ENCODE assay signal across 1 cellular context in the genomic region with DNA sequence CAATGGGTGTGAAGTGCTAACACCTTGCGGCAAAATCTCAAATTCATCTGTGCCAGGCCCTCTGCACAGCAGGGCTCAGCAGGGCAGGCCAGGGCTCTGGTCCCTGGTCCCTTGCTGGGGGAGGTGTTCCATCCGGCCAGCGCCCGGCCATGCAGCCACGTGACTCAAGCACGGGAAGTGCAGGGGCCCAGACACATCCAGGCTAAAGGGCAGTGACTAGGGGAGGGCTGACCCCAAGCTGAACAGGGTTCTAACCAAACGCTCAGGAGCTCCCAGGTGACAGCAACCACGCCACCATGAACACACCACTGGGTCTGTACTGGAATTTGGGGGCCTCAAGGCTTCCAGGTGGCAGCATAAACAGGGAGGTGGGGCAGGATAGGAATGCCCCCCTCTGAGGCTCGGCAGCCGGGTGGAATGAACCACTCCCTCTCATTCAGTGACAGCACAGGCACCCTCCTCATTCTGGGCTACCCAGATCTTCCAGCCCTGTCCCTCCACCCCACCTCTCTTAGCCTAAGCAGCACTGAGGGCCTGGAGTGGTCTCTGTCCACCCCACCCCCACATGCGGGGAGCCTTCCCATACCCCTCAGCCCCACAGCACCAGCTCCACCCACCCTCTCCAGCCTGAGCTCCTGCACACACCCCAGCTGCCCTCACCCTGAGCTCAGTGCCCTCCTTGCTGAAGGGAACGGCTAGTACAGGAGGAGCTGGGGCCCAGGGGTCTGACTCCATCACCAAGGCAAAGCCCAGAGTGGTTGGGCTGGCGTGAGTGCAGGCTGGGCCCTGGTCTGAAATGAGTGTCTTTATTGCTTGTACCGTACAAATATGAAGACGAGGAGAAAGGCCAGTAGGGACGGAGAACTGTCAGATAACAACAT.
TF ChIP-seq lines count a peak whose summit lies in the region.

No MANE protein-coding gene starts in this region.

TF ChIP-seq in HepG2, 621 proteins besides CTCF, POLR2A, EP300 and RAD21 (continues in another document):
- TF ChIP-seq, protein P1, sequence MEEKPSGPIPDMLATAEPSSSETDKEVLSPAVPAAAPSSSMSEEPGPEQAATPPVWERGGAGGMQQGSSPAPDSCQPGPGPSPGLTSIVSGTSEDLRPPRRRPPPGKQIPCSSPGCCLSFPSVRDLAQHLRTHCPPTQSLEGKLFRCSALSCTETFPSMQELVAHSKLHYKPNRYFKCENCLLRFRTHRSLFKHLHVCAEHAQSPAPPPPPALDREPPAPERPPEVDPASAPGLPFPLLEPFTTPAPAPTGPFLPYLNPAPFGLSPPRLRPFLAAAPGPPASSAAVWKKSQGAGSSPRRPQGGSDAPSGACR (CRISPR knock-in tag; IDR thresholded peaks at IDR 0.05) = peak; percentile 83; the same call in 1 of the 2 replicates
- TF ChIP-seq MXI1 (IDR thresholded peaks at IDR 0.05; ENCODE audit: borderline replicate concordance, low read depth, low read length) = peak; percentile 64; the same call in 1 of the 3 replicates
- TF ChIP-seq ZNF704 (CRISPR knock-in tag; IDR thresholded peaks at IDR 0.05; ENCODE audit: borderline replicate concordance) = no peak
- peak; percentile 30; the same call in 1 of the 2 replicates for TF ChIP-seq KDM1A (CRISPR knock-in tag; IDR thresholded peaks at IDR 0.05)
- no peak for TF ChIP-seq IKZF1 (IDR thresholded peaks at IDR 0.05)
- no peak for TF ChIP-seq U2AF1 (optimal IDR thresholded peaks at IDR 0.05; ENCODE audit: low read depth, low read length)
- TF ChIP-seq ZNF747 (CRISPR knock-in tag; IDR thresholded peaks at IDR 0.05; ENCODE audit: borderline replicate concordance) = peak; percentile 21; the same call in 1 of the 2 replicates
- TF ChIP-seq ZNF776 (CRISPR knock-in tag; IDR thresholded peaks at IDR 0.05) = 0 out of 2 replicates have a peak, but pooled peaks have one; percentile 54
- TF ChIP-seq SP140L (CRISPR knock-in tag; IDR thresholded peaks at IDR 0.05; ENCODE audit: borderline replicate concordance) = no peak
- TF ChIP-seq, protein P2, sequence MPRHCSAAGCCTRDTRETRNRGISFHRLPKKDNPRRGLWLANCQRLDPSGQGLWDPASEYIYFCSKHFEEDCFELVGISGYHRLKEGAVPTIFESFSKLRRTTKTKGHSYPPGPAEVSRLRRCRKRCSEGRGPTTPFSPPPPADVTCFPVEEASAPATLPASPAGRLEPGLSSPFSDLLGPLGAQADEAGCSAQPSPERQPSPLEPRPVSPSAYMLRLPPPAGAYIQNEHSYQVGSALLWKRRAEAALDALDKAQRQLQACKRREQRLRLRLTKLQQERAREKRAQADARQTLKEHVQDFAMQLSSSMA (CRISPR knock-in tag; IDR thresholded peaks at IDR 0.05) = 0 out of 2 replicates have a peak, but pooled peaks have one; percentile 61
- TF ChIP-seq CSRNP1 (CRISPR knock-in tag; IDR thresholded peaks at IDR 0.05) = peak; percentile 61; the same call in 1 of the 2 replicates
- no peak for TF ChIP-seq ZFP36L1 (CRISPR knock-in tag; IDR thresholded peaks at IDR 0.05)
- no peak for TF ChIP-seq NKX3-1 (CRISPR knock-in tag; IDR thresholded peaks at IDR 0.05)
- no peak for TF ChIP-seq SOX13 (IDR thresholded peaks at IDR 0.05)
- peak in 1 of 2 experiments; percentile 60; a peak in 1 of 4 replicates for TF ChIP-seq SOX13 (CRISPR knock-in tag; conservative IDR thresholded peaks at IDR 0.05 in 1 of 2, IDR thresholded peaks at IDR 0.05 in 1 of 2)
- TF ChIP-seq, protein P3, sequence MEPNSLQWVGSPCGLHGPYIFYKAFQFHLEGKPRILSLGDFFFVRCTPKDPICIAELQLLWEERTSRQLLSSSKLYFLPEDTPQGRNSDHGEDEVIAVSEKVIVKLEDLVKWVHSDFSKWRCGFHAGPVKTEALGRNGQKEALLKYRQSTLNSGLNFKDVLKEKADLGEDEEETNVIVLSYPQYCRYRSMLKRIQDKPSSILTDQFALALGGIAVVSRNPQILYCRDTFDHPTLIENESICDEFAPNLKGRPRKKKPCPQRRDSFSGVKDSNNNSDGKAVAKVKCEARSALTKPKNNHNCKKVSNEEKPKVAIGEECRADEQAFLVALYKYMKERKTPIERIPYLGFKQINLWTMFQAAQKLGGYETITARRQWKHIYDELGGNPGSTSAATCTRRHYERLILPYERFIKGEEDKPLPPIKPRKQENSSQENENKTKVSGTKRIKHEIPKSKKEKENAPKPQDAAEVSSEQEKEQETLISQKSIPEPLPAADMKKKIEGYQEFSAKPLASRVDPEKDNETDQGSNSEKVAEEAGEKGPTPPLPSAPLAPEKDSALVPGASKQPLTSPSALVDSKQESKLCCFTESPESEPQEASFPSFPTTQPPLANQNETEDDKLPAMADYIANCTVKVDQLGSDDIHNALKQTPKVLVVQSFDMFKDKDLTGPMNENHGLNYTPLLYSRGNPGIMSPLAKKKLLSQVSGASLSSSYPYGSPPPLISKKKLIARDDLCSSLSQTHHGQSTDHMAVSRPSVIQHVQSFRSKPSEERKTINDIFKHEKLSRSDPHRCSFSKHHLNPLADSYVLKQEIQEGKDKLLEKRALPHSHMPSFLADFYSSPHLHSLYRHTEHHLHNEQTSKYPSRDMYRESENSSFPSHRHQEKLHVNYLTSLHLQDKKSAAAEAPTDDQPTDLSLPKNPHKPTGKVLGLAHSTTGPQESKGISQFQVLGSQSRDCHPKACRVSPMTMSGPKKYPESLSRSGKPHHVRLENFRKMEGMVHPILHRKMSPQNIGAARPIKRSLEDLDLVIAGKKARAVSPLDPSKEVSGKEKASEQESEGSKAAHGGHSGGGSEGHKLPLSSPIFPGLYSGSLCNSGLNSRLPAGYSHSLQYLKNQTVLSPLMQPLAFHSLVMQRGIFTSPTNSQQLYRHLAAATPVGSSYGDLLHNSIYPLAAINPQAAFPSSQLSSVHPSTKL (CRISPR knock-in tag; IDR thresholded peaks at IDR 0.05) = peak; percentile 86
- TF ChIP-seq KLF9 (CRISPR knock-in tag; IDR thresholded peaks at IDR 0.05; ENCODE audit: low read depth) = peak; percentile 80; the same call in 1 of the 2 replicates
- TF ChIP-seq ESRRA (CRISPR knock-in tag; IDR thresholded peaks at IDR 0.05; ENCODE audit: low read depth) = 0 out of 2 replicates have a peak, but pooled peaks have one; percentile 57
- TF ChIP-seq SMARCE1 (IDR thresholded peaks at IDR 0.05; ENCODE audit: borderline replicate concordance) = no peak
- TF ChIP-seq TOE1 (CRISPR knock-in tag; IDR thresholded peaks at IDR 0.05) = 0 out of 2 replicates have a peak, but pooled peaks have one; percentile 85
- TF ChIP-seq ZHX2 (IDR thresholded peaks at IDR 0.05; ENCODE audit: low read depth) = peak; percentile 74
- no peak for TF ChIP-seq ZHX2 (CRISPR knock-in tag; IDR thresholded peaks at IDR 0.05; ENCODE audit: borderline replicate concordance)
- TF ChIP-seq, protein P4, sequence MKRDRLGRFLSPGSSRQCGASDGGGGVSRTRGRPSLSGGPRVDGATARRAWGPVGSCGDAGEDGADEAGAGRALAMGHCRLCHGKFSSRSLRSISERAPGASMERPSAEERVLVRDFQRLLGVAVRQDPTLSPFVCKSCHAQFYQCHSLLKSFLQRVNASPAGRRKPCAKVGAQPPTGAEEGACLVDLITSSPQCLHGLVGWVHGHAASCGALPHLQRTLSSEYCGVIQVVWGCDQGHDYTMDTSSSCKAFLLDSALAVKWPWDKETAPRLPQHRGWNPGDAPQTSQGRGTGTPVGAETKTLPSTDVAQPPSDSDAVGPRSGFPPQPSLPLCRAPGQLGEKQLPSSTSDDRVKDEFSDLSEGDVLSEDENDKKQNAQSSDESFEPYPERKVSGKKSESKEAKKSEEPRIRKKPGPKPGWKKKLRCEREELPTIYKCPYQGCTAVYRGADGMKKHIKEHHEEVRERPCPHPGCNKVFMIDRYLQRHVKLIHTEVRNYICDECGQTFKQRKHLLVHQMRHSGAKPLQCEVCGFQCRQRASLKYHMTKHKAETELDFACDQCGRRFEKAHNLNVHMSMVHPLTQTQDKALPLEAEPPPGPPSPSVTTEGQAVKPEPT (CRISPR knock-in tag; IDR thresholded peaks at IDR 0.05; ENCODE audit: low read depth) = no peak; the same call in 1 of the 2 replicates
- peak; percentile 66; the same call in 1 of the 2 replicates for TF ChIP-seq HBP1 (CRISPR knock-in tag; IDR thresholded peaks at IDR 0.05; ENCODE audit: low read depth)
- no peak for TF ChIP-seq ZNF10 (CRISPR knock-in tag; IDR thresholded peaks at IDR 0.05; ENCODE audit: borderline replicate concordance, low read depth)
- TF ChIP-seq, protein P5, sequence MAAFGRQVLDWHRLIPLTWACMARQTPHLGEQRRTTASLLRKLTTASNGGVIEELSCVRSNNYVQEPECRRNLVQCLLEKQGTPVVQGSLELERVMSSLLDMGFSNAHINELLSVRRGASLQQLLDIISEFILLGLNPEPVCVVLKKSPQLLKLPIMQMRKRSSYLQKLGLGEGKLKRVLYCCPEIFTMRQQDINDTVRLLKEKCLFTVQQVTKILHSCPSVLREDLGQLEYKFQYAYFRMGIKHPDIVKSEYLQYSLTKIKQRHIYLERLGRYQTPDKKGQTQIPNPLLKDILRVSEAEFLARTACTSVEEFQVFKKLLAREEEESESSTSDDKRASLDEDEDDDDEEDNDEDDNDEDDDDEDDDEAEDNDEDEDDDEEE (CRISPR knock-in tag; IDR thresholded peaks at IDR 0.05) = no peak
- peak; percentile 60 for TF ChIP-seq ZNF431 (CRISPR knock-in tag; IDR thresholded peaks at IDR 0.05; ENCODE audit: borderline replicate concordance, low read depth)
- peak; percentile 78 for TF ChIP-seq TFDP2 (CRISPR knock-in tag; IDR thresholded peaks at IDR 0.05)
- TF ChIP-seq KLF15 (CRISPR knock-in tag; IDR thresholded peaks at IDR 0.05; ENCODE audit: borderline replicate concordance) = no peak
- TF ChIP-seq FOXM1 (CRISPR knock-in tag; IDR thresholded peaks at IDR 0.05) = no peak
- TF ChIP-seq TBX2 (CRISPR knock-in tag; IDR thresholded peaks at IDR 0.05; ENCODE audit: borderline replicate concordance) = peak; percentile 86
